8 cellular contexts compared by ENCODE assay signal in the genomic region with DNA sequence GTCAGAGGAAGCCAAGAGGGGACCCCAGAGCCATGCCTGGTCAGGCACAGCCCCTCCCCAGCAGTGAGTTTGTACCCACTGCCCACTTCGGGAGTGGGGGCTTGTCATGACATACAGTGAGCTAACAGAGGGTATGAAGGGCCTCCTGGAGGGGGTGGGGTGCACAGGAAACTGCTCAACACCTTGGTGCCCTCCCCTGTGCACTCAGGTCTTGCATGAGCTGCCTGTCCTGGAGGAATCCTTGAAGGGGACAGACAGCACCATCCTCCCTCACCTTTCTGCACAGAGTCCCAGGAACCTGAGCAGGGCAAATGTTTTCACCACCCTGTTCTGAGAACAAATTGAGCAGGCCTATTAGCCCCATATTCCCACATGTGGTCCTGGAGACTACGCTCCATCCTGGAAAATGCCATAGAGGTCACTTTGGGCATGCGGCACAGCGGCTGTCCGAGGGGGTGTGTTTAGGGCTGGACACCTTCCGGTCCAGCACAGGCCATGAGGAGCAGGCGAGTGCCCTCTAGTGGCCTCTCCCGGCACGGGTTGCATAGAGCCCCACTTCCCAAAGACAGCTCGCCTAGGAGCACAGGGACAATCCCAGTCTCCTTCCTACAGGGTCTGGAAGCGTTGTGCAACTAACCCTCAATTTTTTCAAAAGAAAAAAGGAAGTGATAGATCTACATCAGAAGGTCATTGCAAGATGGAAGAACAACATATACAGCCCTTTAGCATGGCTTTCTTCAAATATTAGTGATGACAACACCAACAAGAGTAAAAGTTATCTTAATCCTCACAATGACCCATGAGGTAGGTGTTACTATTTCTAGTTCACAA. TPM values are rescaled to one million over a fixed set of nuclear protein-coding genes. Genes with fewer than 3 reads are reported as not detected.
DNase-seq lines count a peak whose midpoint lies in the region; ATAC-seq and TF ChIP-seq lines count a peak whose summit lies in the region.

No MANE protein-coding gene starts in this region.

- no peaks in the 10 kb centered on the region for H3K9me3 ChIP-seq in neuron (ENCODE audit: low read length)

- peak; percentile 81 for TF ChIP-seq CTCF in VCaP (conservative IDR thresholded peaks at IDR 0.05)

- H3K9me3 Mint-ChIP-seq in activated T-cell treated with anti-CD3 and anti-CD28 coated beads, Interleukin-2, amount 50 U/mL, for 4 hours: no peaks in the 10 kb centered on the region

- no peak overlapping the region for H3K4me3 ChIP-seq in neuron (ENCODE audit: low read length)

- no peaks in the 10 kb centered on the region for H3K36me3 ChIP-seq in neuron (ENCODE audit: insufficient read depth, low read length)

- no peaks in the 10 kb centered on the region for H3K27me3 ChIP-seq in neuron (ENCODE audit: insufficient read depth, low read length)

- no peak for DNase-seq in activated T-cell treated with anti-CD3 and anti-CD28 coated beads, Interleukin-2, amount 50 U/mL, for 4 hours
- DNase-seq in activated T-cell treated with anti-CD3 and anti-CD28 coated beads for 4 hours: no peak
- peak; percentile 77 for DNase-seq in M059J (ENCODE audit: low read depth)
- peak; percentile 55 for DNase-seq in fibroblast of the conjunctiva (ENCODE audit: low read depth)

- H2AFZ ChIP-seq in neuron (ENCODE audit: low read depth, low read length): peak overlapping the region; percentile 39

- H3K27me3 Mint-ChIP-seq in activated T-cell treated with anti-CD3 and anti-CD28 coated beads, Interleukin-2, amount 50 U/mL, for 4 hours (ENCODE audit: low read depth): no peaks in the 10 kb centered on the region

- no peak overlapping the region for H3K27ac ChIP-seq in VCaP

- no peak overlapping the region for H3K4me3 Mint-ChIP-seq in activated T-cell treated with anti-CD3 and anti-CD28 coated beads, Interleukin-2, amount 50 U/mL, for 4 hours

- peak; percentile 42 to 55 for ATAC-seq in activated T-cell treated with anti-CD3 and anti-CD28 coated beads, Interleukin-2, amount 50 U/mL, for 4 hours
- ATAC-seq in HG03565 (IDR thresholded peaks at IDR 0.05; ENCODE audit: unreplicated experiment) (no peak), HG03095 (IDR thresholded peaks at IDR 0.05; ENCODE audit: unreplicated experiment) (no peak)

- no peaks in the 10 kb centered on the region for H3K36me3 Mint-ChIP-seq in activated T-cell treated with anti-CD3 and anti-CD28 coated beads, Interleukin-2, amount 50 U/mL, for 4 hours (ENCODE audit: insufficient read depth)

- H3K4me1 ChIP-seq in neuron (ENCODE audit: insufficient read depth, low read length): no peaks in the 10 kb centered on the region

- H3K4me1 Mint-ChIP-seq in activated T-cell treated with anti-CD3 and anti-CD28 coated beads, Interleukin-2, amount 50 U/mL, for 4 hours (ENCODE audit: low read depth): peaks cover 26% of the 10 kb centered on the region

RNA-seq across cellular contexts. Expression of a gene that starts 31.9 kb away (rescaled TPM):
- 100 to 1,000 TPM; 179 to 242 (median 210) TPM for total RNA-seq in activated T-cell treated with anti-CD3 and anti-CD28 coated beads, Interleukin-2, amount 50 U/mL, for 4 hours
- 63.5 and 154 TPM in 2 replicates for total RNA-seq in M059J (2014; rRNA removed; shearing (Covaris generic))

Comparison
In these comparisons a context has a peak if more than half of its experiments do, and no peak if none do; other contexts are left out.
1. ATAC-seq: peak in activated T-cell treated with anti-CD3 and anti-CD28 coated beads, Interleukin-2, amount 50 U/mL, for 4 hours (2 of 2); none in HG03565 (single experiment) and HG03095 (single experiment).
2. DNase-seq: peak in M059J (single experiment) and fibroblast of the conjunctiva (single experiment); none in activated T-cell treated with anti-CD3 and anti-CD28 coated beads, Interleukin-2, amount 50 U/mL, for 4 hours (single experiment) and activated T-cell treated with anti-CD3 and anti-CD28 coated beads for 4 hours (single experiment).